In genomic region chr7:55463863-55464262, GRCh38 we compare ENCODE assay signal across 1 cellular context.
TF ChIP-seq lines count a peak whose summit lies in the region.

No MANE protein-coding gene starts in this region.

TF ChIP-seq in K562, 482 proteins besides CTCF, POLR2A, EP300 and RAD21 (continued from another document):
- peak; percentile 34; the same call in 1 of the 2 replicates for TF ChIP-seq MGA (IDR thresholded peaks at IDR 0.05)
